In the genomic region with DNA sequence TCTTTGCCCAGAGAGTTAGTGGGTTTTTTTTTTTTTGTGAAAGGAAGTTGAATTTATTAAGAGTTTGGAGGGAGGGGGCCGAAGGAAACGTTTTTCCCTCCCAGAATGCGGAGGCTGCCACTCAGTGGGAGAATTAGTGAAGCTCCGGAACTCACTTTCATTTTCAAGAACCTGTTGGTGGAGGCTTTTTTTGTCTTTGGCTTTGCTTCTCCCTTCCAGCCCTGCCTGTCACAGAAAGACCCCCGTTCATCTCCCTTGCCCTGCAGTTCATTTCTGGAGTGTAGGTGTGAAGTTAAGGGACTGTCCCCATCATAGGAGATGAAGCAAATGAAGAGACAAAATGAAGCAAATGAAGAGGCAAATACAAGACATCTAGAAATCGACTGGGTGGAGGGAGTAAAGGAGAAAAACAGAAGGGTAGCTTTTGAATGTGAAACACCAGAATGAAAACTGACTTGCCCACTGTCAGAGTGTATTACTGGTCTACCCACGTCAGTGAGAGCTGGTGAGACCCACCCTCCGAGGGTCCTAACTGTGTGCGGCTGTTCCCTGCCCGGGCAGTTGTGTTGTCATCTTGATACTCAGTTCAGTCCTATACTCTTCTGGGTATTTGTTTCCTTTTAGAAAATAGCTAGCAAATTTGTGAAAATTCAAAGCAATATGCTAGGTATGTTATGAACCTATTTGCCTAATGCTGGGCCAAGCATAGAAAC, we compare ENCODE assay signal across 2 cellular contexts.
TF ChIP-seq lines count a peak whose summit lies in the region.

No MANE protein-coding gene starts in this region.

TF ChIP-seq in IMR-90, 13 proteins besides CTCF, POLR2A, EP300 and RAD21 (continued from another document):
- TF ChIP-seq, protein P1, sequence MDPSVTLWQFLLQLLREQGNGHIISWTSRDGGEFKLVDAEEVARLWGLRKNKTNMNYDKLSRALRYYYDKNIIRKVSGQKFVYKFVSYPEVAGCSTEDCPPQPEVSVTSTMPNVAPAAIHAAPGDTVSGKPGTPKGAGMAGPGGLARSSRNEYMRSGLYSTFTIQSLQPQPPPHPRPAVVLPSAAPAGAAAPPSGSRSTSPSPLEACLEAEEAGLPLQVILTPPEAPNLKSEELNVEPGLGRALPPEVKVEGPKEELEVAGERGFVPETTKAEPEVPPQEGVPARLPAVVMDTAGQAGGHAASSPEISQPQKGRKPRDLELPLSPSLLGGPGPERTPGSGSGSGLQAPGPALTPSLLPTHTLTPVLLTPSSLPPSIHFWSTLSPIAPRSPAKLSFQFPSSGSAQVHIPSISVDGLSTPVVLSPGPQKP (IDR thresholded peaks at IDR 0.05; ENCODE audit: borderline replicate concordance, low read depth, low read length), result no peak
- no peak for TF ChIP-seq RCOR1 (IDR thresholded peaks at IDR 0.05; ENCODE audit: insufficient replicate concordance, low read length)
- TF ChIP-seq MXI1 (IDR thresholded peaks at IDR 0.05; ENCODE audit: borderline replicate concordance, low read depth, low read length), result no peak
- TF ChIP-seq, protein P2, sequence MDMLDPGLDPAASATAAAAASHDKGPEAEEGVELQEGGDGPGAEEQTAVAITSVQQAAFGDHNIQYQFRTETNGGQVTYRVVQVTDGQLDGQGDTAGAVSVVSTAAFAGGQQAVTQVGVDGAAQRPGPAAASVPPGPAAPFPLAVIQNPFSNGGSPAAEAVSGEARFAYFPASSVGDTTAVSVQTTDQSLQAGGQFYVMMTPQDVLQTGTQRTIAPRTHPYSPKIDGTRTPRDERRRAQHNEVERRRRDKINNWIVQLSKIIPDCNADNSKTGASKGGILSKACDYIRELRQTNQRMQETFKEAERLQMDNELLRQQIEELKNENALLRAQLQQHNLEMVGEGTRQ (IDR thresholded peaks at IDR 0.05; ENCODE audit: low read depth, low read length), result no peak
- no peak for TF ChIP-seq MAZ (IDR thresholded peaks at IDR 0.05; ENCODE audit: borderline replicate concordance, low read depth, low read length)
- TF ChIP-seq FOS (IDR thresholded peaks at IDR 0.05; ENCODE audit: low read depth, low read length), result no peak
- TF ChIP-seq RFX5 (IDR thresholded peaks at IDR 0.05; ENCODE audit: low read depth, low read length), result no peak
- TF ChIP-seq SMC3 (IDR thresholded peaks at IDR 0.05; ENCODE audit: low read depth, low read length), result no peak
TF ChIP-seq in IMR-90: peak in this region for 0.

TF ChIP-seq in SK-N-SH treated with all-trans-retinoic acid at 6 μM for 48 hours, 23 proteins besides CTCF, POLR2A, EP300 and RAD21 (continued from another document):
- TF ChIP-seq, protein P3, sequence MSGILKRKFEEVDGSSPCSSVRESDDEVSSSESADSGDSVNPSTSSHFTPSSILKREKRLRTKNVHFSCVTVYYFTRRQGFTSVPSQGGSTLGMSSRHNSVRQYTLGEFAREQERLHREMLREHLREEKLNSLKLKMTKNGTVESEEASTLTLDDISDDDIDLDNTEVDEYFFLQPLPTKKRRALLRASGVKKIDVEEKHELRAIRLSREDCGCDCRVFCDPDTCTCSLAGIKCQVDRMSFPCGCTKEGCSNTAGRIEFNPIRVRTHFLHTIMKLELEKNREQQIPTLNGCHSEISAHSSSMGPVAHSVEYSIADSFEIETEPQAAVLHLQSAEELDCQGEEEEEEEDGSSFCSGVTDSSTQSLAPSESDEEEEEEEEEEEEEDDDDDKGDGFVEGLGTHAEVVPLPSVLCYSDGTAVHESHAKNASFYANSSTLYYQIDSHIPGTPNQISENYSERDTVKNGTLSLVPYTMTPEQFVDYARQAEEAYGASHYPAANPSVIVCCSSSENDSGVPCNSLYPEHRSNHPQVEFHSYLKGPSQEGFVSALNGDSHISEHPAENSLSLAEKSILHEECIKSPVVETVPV (CRISPR knock-in tag; IDR thresholded peaks at IDR 0.05), result no peak
- no peak for TF ChIP-seq ESRRG (CRISPR knock-in tag; IDR thresholded peaks at IDR 0.05)
- TF ChIP-seq BACH2 (CRISPR knock-in tag; IDR thresholded peaks at IDR 0.05; ENCODE audit: borderline replicate concordance), result no peak
- TF ChIP-seq, protein P4, sequence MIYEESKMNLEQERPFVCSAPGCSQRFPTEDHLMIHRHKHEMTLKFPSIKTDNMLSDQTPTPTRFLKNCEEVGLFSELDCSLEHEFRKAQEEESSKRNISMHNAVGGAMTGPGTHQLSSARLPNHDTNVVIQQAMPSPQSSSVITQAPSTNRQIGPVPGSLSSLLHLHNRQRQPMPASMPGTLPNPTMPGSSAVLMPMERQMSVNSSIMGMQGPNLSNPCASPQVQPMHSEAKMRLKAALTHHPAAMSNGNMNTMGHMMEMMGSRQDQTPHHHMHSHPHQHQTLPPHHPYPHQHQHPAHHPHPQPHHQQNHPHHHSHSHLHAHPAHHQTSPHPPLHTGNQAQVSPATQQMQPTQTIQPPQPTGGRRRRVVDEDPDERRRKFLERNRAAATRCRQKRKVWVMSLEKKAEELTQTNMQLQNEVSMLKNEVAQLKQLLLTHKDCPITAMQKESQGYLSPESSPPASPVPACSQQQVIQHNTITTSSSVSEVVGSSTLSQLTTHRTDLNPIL (CRISPR knock-in tag; IDR thresholded peaks at IDR 0.05; ENCODE audit: low read depth), result no peak
